Comparison of ENCODE assay signal across 17 cellular contexts in genomic region chr9:130332384-130332926, GRCh38.
DNase-seq lines count a peak whose midpoint lies in the region; ATAC-seq and TF ChIP-seq lines count a peak whose summit lies in the region.
"Had no signal": no experiment of that assay in that cellular context is flagged by ENCODE, and none has a peak within 500 bp of the region (broad histone marks: within the 10 kb centered on the region; RNA-seq: fewer than 3 reads in every experiment).

No MANE protein-coding gene starts in this region.

- intact Hi-C loops in left ventricle myocardium superior (cut with micrococcal nuclease): no loop called here
- intact Hi-C loops in Right ventricle myocardium inferior (cut with DNase I): loop anchor here (5.0 kb wide), 1 partner anchor 65 kb away; the partner anchor contains the start of gene HMCN2
- intact Hi-C loops in vagina (cut with DNase I): no loop called here

- no peak overlapping the region for H3K4ac ChIP-seq in neuronal stem cell (ENCODE audit: low read length)

- H2BK5ac ChIP-seq in neuronal stem cell (ENCODE audit: low read length): no peak overlapping the region

- H4K8ac ChIP-seq in neuronal stem cell (ENCODE audit: low read depth, low read length): no peak overlapping the region

- H3K36me3 ChIP-seq in esophagus (ENCODE audit: control insufficient read depth in 2 of 2, insufficient read depth in 2 of 2, low read length in 1 of 2): no peaks in the 10 kb centered on the region
- H3K36me3 ChIP-seq in neuronal stem cell (replicated peaks in 1 of 2; ENCODE audit: control insufficient read depth in 2 of 2, insufficient read depth in 2 of 2, low read length in 2 of 2): no peaks in the 10 kb centered on the region
- H3K36me3 ChIP-seq in vagina: no peaks in the 10 kb centered on the region

- H3K27me3 ChIP-seq in esophagus (ENCODE audit: control insufficient read depth in 1 of 2, insufficient read depth in 2 of 2, low read length in 2 of 2) (no peaks in the 10 kb centered on the region), neuronal stem cell (ENCODE audit: control insufficient read depth in 3 of 3, insufficient read depth in 3 of 3, low read depth in 1 of 3, low read length in 3 of 3) (peaks cover 0 to 34% (median 0%) of the 10 kb centered on the region in 3 experiments), vagina (no peaks in the 10 kb centered on the region)

- peak overlapping the region; percentile 30 for H2BK15ac ChIP-seq in neuronal stem cell (ENCODE audit: low read length)

- H3K23ac ChIP-seq in neuronal stem cell (ENCODE audit: low read depth, low read length, poor library complexity): no peak overlapping the region

- H3K4me2 ChIP-seq in neuronal stem cell (ENCODE audit: insufficient read depth, low read length, poor library complexity, severe bottlenecking): no peak overlapping the region

- H3K9ac ChIP-seq in neuronal stem cell (ENCODE audit: low read depth, low read length, poor library complexity): peak overlapping the region; percentile 60

- H2BK120ac ChIP-seq in neuronal stem cell (ENCODE audit: low read depth, low read length): no peak overlapping the region

- no peak for TF ChIP-seq CTCF in vagina (IDR thresholded peaks at IDR 0.05)

- H3K4me1 ChIP-seq in esophagus (ENCODE audit: control insufficient read depth in 2 of 2, insufficient read depth in 2 of 2, low read length in 1 of 2) (peaks cover 4 to 10% of the 10 kb centered on the region in 2 donors), neuronal stem cell (ENCODE audit: control insufficient read depth in 2 of 2, insufficient read depth in 1 of 2, low read depth in 1 of 2, low read length in 2 of 2) (peaks cover 0 to 12% of the 10 kb centered on the region in 2 donors), vagina (peaks cover 41% of the 10 kb centered on the region)

- ATAC-seq in left ventricle myocardium superior: no peak
- ATAC-seq in Right ventricle myocardium inferior: no peak
- no peak for ATAC-seq in HG03571 (IDR thresholded peaks at IDR 0.05; ENCODE audit: unreplicated experiment)
- ATAC-seq: effector memory CD8-positive, alpha-beta T cell had no signal

- H3K18ac ChIP-seq in neuronal stem cell (ENCODE audit: low read length): peak overlapping the region; percentile 11

- 76 to 77% methylated on average over 26 of the region's 26 CpGs for WGBS in esophagus, 2 donors
- no CpG with 5 or more reads among the region's 26 CpGs for WGBS in neuronal stem cell (ENCODE audit: extremely low coverage in 2 of 2, insufficient read length in 2 of 2, insufficient replicate concordance in 1 of 2), 2 donors

- no peak overlapping the region for H2AFZ ChIP-seq in neuronal stem cell (ENCODE audit: low read length)

- no peaks in the 10 kb centered on the region for H3K79me1 ChIP-seq in neuronal stem cell (ENCODE audit: low read depth, low read length)

- peak; percentile 27 for DNase-seq in left ventricle myocardium superior
- DNase-seq in Right ventricle myocardium inferior (ENCODE audit: missing footprints): no peak
- DNase-seq in neuronal stem cell (ENCODE audit: low spot score): no peak
- no peak for DNase-seq in vagina (ENCODE audit: extremely low spot score in 2 of 2)
- DNase-seq in HT-29 (ENCODE audit: low spot score): no peak
- DNase-seq in COLO668 (lab: John Stamatoyannopoulos, UW; ENCODE audit: unreplicated experiment): no peak
- DNase-seq: activated CD4-positive, alpha-beta T cell treated with anti-CD3 and anti-CD28 coated beads for 48 hours; activated effector memory CD4-positive, alpha-beta T cell treated with Interleukin-2 at 50 U/mL for 16 hours; CD8-positive, alpha-beta memory T cell; effector memory CD8-positive, alpha-beta T cell; hypothalamus; kidney; NCI-H2029 treated with DMSO at 0.1 percent for 48 hours; stimulated activated naive CD4-positive, alpha-beta T cell treated with Interleukin-2 at 50 U/mL for 16 hours; SW 1271 had no signal

- H3K4me3 ChIP-seq in esophagus (ENCODE audit: low read depth in 1 of 2, low read length in 2 of 2): no peak overlapping the region
- peak overlapping the region in 1 of 2 donors; percentile 25 for H3K4me3 ChIP-seq in neuronal stem cell (ENCODE audit: low read length in 2 of 2)
- H3K4me3 ChIP-seq in vagina: no peak overlapping the region

- H4K91ac ChIP-seq in neuronal stem cell (ENCODE audit: low read depth, low read length, poor library complexity): no peak overlapping the region

- TF ChIP-seq POLR2A in vagina (IDR thresholded peaks at IDR 0.05): no peak

- peak overlapping the region; percentile 40 for H2AK5ac ChIP-seq in neuronal stem cell (ENCODE audit: low read depth, low read length)

- H3K9me3 ChIP-seq in esophagus (ENCODE audit: control insufficient read depth in 2 of 2, insufficient read depth in 1 of 2, low read depth in 1 of 2, low read length in 1 of 2): no peaks in the 10 kb centered on the region
- H3K9me3 ChIP-seq in neuronal stem cell (replicated peaks in 1 of 2; ENCODE audit: control insufficient read depth in 2 of 2, insufficient read depth in 1 of 2, low read depth in 1 of 2, low read length in 2 of 2): no peaks in the 10 kb centered on the region
- H3K9me3 ChIP-seq in vagina: no peaks in the 10 kb centered on the region

- peak overlapping the region; percentile 1 for H2BK12ac ChIP-seq in neuronal stem cell (ENCODE audit: low read length)

- peak overlapping the region; percentile 79 to 86 for H3K27ac ChIP-seq in esophagus (ENCODE audit: low read depth in 2 of 2, low read length in 1 of 2)
- H3K27ac ChIP-seq in neuronal stem cell (replicated peaks; ENCODE audit: low read length): no peak overlapping the region
- H3K27ac ChIP-seq in vagina: peak overlapping the region; percentile 82

- no peak overlapping the region for H3K14ac ChIP-seq in neuronal stem cell (ENCODE audit: low read length)
